Comparison of ENCODE assay signal across 8 cellular contexts in genomic region chr2:222965555-222965954, GRCh38.
"Had no signal": no experiment of that assay in that cellular context is flagged by ENCODE, and none has a peak within 500 bp of the region (broad histone marks: within the 10 kb centered on the region; RNA-seq: fewer than 3 reads in every experiment).

No MANE protein-coding gene starts in this region.

- H3K4me1 Mint-ChIP-seq: GM23338, H9, IgD-negative memory B cell had no signal

- H2AFZ ChIP-seq: GM23338 had no signal

- H3K4me3 Mint-ChIP-seq: GM23338, H9, HFFc6 had no signal

- DNase-seq: H9, HCEC 1CT, HFFc6 had no signal

- H3K4me3 ChIP-seq: GM23338 had no signal

- H3K27ac Mint-ChIP-seq: GM23338, H9, HFFc6, IgD-negative memory B cell had no signal

- FAIRE-seq: H1, H54, HTR-8/SVneo had no signal

- ATAC-seq: GM23338 had no signal

- H3K9me3 Mint-ChIP-seq: HFFc6 had no signal

- H3K4me2 ChIP-seq: GM23338 had no signal
